In the genomic region with DNA sequence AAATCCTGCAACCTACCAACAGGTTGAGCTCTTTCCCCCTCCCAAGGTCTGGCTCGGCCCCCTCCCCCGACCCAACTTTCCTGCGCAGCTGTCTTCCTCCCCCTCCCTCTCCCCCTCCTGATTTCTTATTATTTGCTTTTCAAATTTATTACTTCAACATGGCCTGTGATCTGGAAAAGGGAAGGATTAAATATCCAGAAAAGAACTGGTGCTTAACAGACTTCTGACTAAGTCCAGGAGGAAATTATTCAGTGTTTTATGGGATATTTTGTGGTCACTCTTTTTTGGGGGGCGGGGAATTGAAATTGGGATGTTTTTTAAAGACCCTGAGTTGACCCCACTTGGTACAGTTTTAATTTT, we compare ENCODE assay signal across 8 cellular contexts. TPM values are rescaled to one million over a fixed set of nuclear protein-coding genes. Genes with fewer than 3 reads are reported as not detected.
A peak's percentile ranks its signal among the peaks of the same experiment; 100 is the strongest.
DNase-seq lines count a peak whose midpoint lies in the region; ATAC-seq, FAIRE-seq and TF ChIP-seq lines count a peak whose summit lies in the region.

No MANE protein-coding gene starts in this region.

- peaks cover 31% of the 10 kb centered on the region for H3K4me1 Mint-ChIP-seq in HFFc6 (ENCODE audit: low read depth)

- no peak for FAIRE-seq in GM12878 (lab: Jason Lieb, UNC)

- CTCF ChIA-PET in A673 (lab: Charles Lee) (interaction anchor here (1.0 kb wide), 1 partner anchor 341 kb away, joined by 5 read pairs; no protein-coding TSS in a partner anchor), GM12878 (lab: Yijun Ruan, JAX) (interaction anchor here (0.6 to 3.2 kb wide), 10 partner anchors 30 to 1345 kb away, joined by 3 to 26 read pairs (median 3); no protein-coding TSS in a partner anchor)

- no peaks in the 10 kb centered on the region for H3K9me3 Mint-ChIP-seq in HFFc6

- H3K4me1 ChIP-seq in A673 (ENCODE audit: insufficient read depth, low read length, poor library complexity, severe bottlenecking) (peaks cover 41% of the 10 kb centered on the region), GM12878 (ENCODE audit: control insufficient read depth, insufficient read depth, low read length) (peaks cover 14% of the 10 kb centered on the region), lung (ENCODE audit: control insufficient read depth in 2 of 2, insufficient read depth in 2 of 2, low read length in 2 of 2) (peaks cover 0 to 3% of the 10 kb centered on the region in 2 donors), uterus (peaks cover 0 to 4% of the 10 kb centered on the region in 2 donors)

- H3K4me2 ChIP-seq in GM12878 (ENCODE audit: control insufficient read depth, insufficient read depth): peak overlapping the region; percentile 94

- H4K20me1 ChIP-seq in GM12878 (ENCODE audit: control insufficient read depth, insufficient read depth): no peaks in the 10 kb centered on the region

- H3K9me3 ChIP-seq in A673 (ENCODE audit: low read depth, low read length, poor library complexity, severe bottlenecking) (no peaks in the 10 kb centered on the region), GM12878 (replicated peaks; ENCODE audit: control insufficient read depth, insufficient read depth, low read length) (no peaks in the 10 kb centered on the region; the same call in 1 of the 3 replicates), lung (ENCODE audit: control insufficient read depth in 2 of 2, insufficient read depth in 1 of 2, low read length in 1 of 2) (no peaks in the 10 kb centered on the region), uterus (no peaks in the 10 kb centered on the region)

- TF ChIP-seq POLR2A in GM12878 (IDR thresholded peaks at IDR 0.05; ENCODE audit: low read depth, low read length) (no peak), uterus (IDR thresholded peaks at IDR 0.05) (no peak)

- BruUV-seq in A673 (replicated peaks; lab: Mats Ljungman, UMichigan) (no TSS peak), GM12878 (replicated peaks; lab: Mats Ljungman, UMichigan) (no TSS peak)

- H3K27ac Mint-ChIP-seq in HFFc6: peak overlapping the region; percentile 86

- POLR2A ChIA-PET in A673 (lab: Charles Lee; ENCODE audit: low non-redundant PET) (interaction anchor here (0.6 kb wide), 1 partner anchor 33 kb away, joined by 3 read pairs; no protein-coding TSS in a partner anchor), GM12878 (lab: Charles Lee) (interaction anchor here (1.1 to 1.7 kb wide), 2 partner anchors 21 to 84 kb away, joined by 4 read pairs; no protein-coding TSS in a partner anchor)

- no peak for TF ChIP-seq EP300 in GM12878 (IDR thresholded peaks at IDR 0.05; ENCODE audit: borderline replicate concordance in 1 of 2, control insufficient read depth in 1 of 2, low read depth in 2 of 2, low read length in 2 of 2)

- no peak for ATAC-seq in GM12878
- no peak for ATAC-seq in lung (ENCODE audit: insufficient read depth, low FRiP score)
- no peak for ATAC-seq in HG02884 (IDR thresholded peaks at IDR 0.05; ENCODE audit: unreplicated experiment)

- H3K27ac ChIP-seq in A673 (ENCODE audit: low read depth, low read length, poor library complexity, severe bottlenecking) (peak overlapping the region; percentile 85), GM12878 (ENCODE audit: control insufficient read depth, insufficient read depth) (peak overlapping the region; percentile 96), lung (ENCODE audit: low read depth in 1 of 2, low read length in 1 of 2) (peak overlapping the region; percentile 63 to 89), uterus (peak overlapping the region; percentile 98 to 100)

- RAD21 ChIA-PET in GM12878 (lab: Charles Lee; ENCODE audit: unreplicated experiment): interaction anchor here (0.5 to 7.0 kb wide), 10 partner anchors 18 to 343 kb away, joined by 3 to 68 read pairs (median 4); no protein-coding TSS in a partner anchor

- TF ChIP-seq CTCF in A673 (conservative IDR thresholded peaks at IDR 0.05; ENCODE audit: low read depth, low read length) (no peak), HFFc6 (IDR thresholded peaks at IDR 0.05) (no peak), GM12878 (IDR thresholded peaks at IDR 0.05 in 2 of 3, conservative IDR thresholded peaks at IDR 0.05 in 1 of 3; ENCODE audit: control insufficient read depth in 2 of 3, extremely low read depth in 1 of 3, insufficient read depth in 1 of 3, low read depth in 3 of 3, low read length in 3 of 3) (no peak), lung (IDR thresholded peaks at IDR 0.05; ENCODE audit: control extremely low read depth, extremely low read depth) (no peak), uterus (IDR thresholded peaks at IDR 0.05) (no peak)

- no peak for TF ChIP-seq RAD21 in GM12878 (IDR thresholded peaks at IDR 0.05; ENCODE audit: insufficient read depth, low read depth, low read length)

- no peak overlapping the region for H2AFZ ChIP-seq in GM12878 (ENCODE audit: control insufficient read depth, low read depth, low read length)

- peaks cover 23% of the 10 kb centered on the region for H3K36me3 Mint-ChIP-seq in HFFc6 (ENCODE audit: low read depth)

- peak overlapping the region; percentile 93 for H3K4me3 Mint-ChIP-seq in HFFc6

- in situ Hi-C loops in GM12878 (cut with MboI): loop anchor here (5.0 kb wide), 2 partner anchors 38 to 143 kb away; no protein-coding TSS in a partner anchor

- peaks cover 2% of the 10 kb centered on the region for H3K27me3 Mint-ChIP-seq in HFFc6 (ENCODE audit: insufficient read depth)

- SMC1A ChIA-PET in GM12878 (lab: Charles Lee; ENCODE audit: uncharacterized antibody, unreplicated experiment): interaction anchor here (0.6 to 5.4 kb wide), 8 partner anchors 34 to 341 kb away, joined by 3 to 31 read pairs (median 4); no protein-coding TSS in a partner anchor

- intact Hi-C loops in A673 (cut with micrococcal nuclease; ENCODE audit: unreplicated experiment) (loop anchor here (1.0 to 10.0 kb wide), 6 partner anchors 33 to 1087 kb away; no protein-coding TSS in a partner anchor), GM12878 (cut with micrococcal nuclease; ENCODE audit: unreplicated experiment) (loop anchor here (1.0 kb wide), 5 partner anchors 39 to 134 kb away; no protein-coding TSS in a partner anchor), uterus (cut with DNase I; ENCODE audit: low total_unique reads) (loop anchor here (10.0 kb wide), 1 partner anchor 121 kb away; no protein-coding TSS in a partner anchor)

- H3K79me2 ChIP-seq in GM12878 (ENCODE audit: control insufficient read depth, insufficient read depth, low read length): peaks cover 77% of the 10 kb centered on the region

- 0% methylated on average over 1 of the region's 4 CpGs for WGBS in GM12878 (ENCODE audit: insufficient coverage, insufficient replicate concordance, low lambda C conversion rate, missing lambda C conversion rate)
- WGBS in lung, 2 donors: 13 to 14% methylated on average over 4 of the region's 4 CpGs

- no peaks in the 10 kb centered on the region for H3K36me3 ChIP-seq in A673 (ENCODE audit: insufficient read depth, low read length, poor library complexity, severe bottlenecking)
- 0 out of 4 replicates have a peak, but pooled peaks cover 0 to 2% of the 10 kb centered on the region in 2 experiments for H3K36me3 ChIP-seq in GM12878 (ENCODE audit: control insufficient read depth in 2 of 2, insufficient read depth in 2 of 2, low read length in 1 of 2)
- H3K36me3 ChIP-seq in lung (ENCODE audit: control insufficient read depth in 2 of 2, insufficient read depth in 2 of 2, low read length in 2 of 2): no peaks in the 10 kb centered on the region
- H3K36me3 ChIP-seq in uterus: no peaks in the 10 kb centered on the region

- H3K9ac ChIP-seq in GM12878 (ENCODE audit: control insufficient read depth, insufficient read depth, low read length): no peak overlapping the region; the same call in 1 of the 2 replicates

- DNase-seq in A673 (ENCODE audit: low spot score): peak; percentile 59
- no peak for DNase-seq in HFFc6
- no peak for DNase-seq in GM12878 (ENCODE audit: low read depth, low spot score)
- DNase-seq in lung (ENCODE audit: low spot score): no peak
- no peak for DNase-seq in uterus
- no peak for DNase-seq in mesenteric fat pad (ENCODE audit: low spot score)
- no peak for DNase-seq in dermis blood vessel endothelial cell

- H3K4me3 ChIP-seq in A673 (ENCODE audit: low read depth, low read length, poor library complexity, severe bottlenecking): peak overlapping the region; percentile 68
- H3K4me3 ChIP-seq in GM12878: peak overlapping the region; percentile 85
- H3K4me3 ChIP-seq in lung: no peak overlapping the region
- H3K4me3 ChIP-seq in uterus: peak overlapping the region; percentile 75 to 83

- H3K27me3 ChIP-seq in A673 (replicated peaks; ENCODE audit: insufficient read depth, low read depth, low read length, poor library complexity) (no peaks in the 10 kb centered on the region), GM12878 (replicated peaks in 1 of 2; ENCODE audit: control insufficient read depth in 2 of 2, insufficient read depth in 2 of 2, low read length in 1 of 2) (no peaks in the 10 kb centered on the region), lung (ENCODE audit: control insufficient read depth, insufficient read depth) (no peaks in the 10 kb centered on the region), uterus (no peaks in the 10 kb centered on the region)

RNA-seq across cellular contexts. Expression of a gene that starts 2.5 kb away (rescaled TPM):
- total RNA-seq in A673 (2021): 29.0 and 29.7 TPM in 2 replicates
- total RNA-seq in HFFc6 (2021; fragmentation: NEBNext Ultra II Directional; extraction: Animal tissue kit (Norgen Biotek cat#: 25700)): 100 to 1,000 TPM; 102 to 142 (median 131) TPM
- 7.5 and 9.3 TPM in 2 replicates for total RNA-seq in GM12878 (2013; cell fraction: nucleolus; rRNA removed)
- total RNA-seq in GM12878 (2014; rRNA removed): 5.8 and 6.9 TPM in 2 replicates
- total RNA-seq in GM12878 (2014; rRNA removed; fragmentation: Illumina TruSeq; extraction: Trizol): 6.4 and 7.1 TPM in 2 replicates
- 7.4 and 7.5 TPM in 2 replicates for total RNA-seq in GM12878 (2021)
- 6.7 TPM for polyA plus RNA-seq in GM12878 (2011; ENCODE audit: low read depth)
- polyA plus RNA-seq in GM12878 (2011; rRNA removed): 2.4 and 2.8 TPM in 2 replicates
- 2.0 and 2.3 TPM in 2 replicates for polyA plus RNA-seq in GM12878 (2011; cell fraction: cytosol; rRNA removed)
- 3.7 and 5.0 TPM in 2 replicates for polyA plus RNA-seq in GM12878 (2011; cell fraction: nucleus; rRNA removed)
- polyA plus RNA-seq in GM12878 (2012): 11.6 and 12.8 TPM in 2 replicates
- polyA plus RNA-seq in GM12878 (2014; fragmentation: Illumina TruSeq; extraction: Trizol): 3.7 and 4.1 TPM in 2 replicates
- 1 to 10 TPM; 3.4 to 8.5 TPM for polyA plus RNA-seq in GM12878 (2014; fragmentation: Nextera tagmentation; extraction: Ambion mirVana)
- polyA plus RNA-seq in GM12878 (2014; rRNA removed): 2.7 and 3.2 TPM in 2 replicates
- polyA plus RNA-seq in GM12878 (2016; fragmentation: Nextera tagmentation; extraction: Ambion mirVana): 1 to 10 TPM; 6.7 to 7.1 TPM
- 14.8 and 17.5 TPM in 2 replicates for polyA minus RNA-seq in GM12878 (2011; rRNA and poly(A)+ RNA removed)
- polyA minus RNA-seq in GM12878 (2011; cell fraction: cytosol; rRNA and poly(A)+ RNA removed): 2.5 and 3.7 TPM in 2 replicates
- polyA minus RNA-seq in GM12878 (2011; cell fraction: nucleus; rRNA and poly(A)+ RNA removed): 16.8 and 33.0 TPM in 2 replicates
- total RNA-seq in lung: 10 to 100 TPM; 31.0 to 95.3 TPM
- polyA plus RNA-seq in lung: 10 to 100 TPM in 1 of 2 donors, 1 to 10 TPM in 1; 7.8 to 13.1 TPM
- total RNA-seq in uterus: 10 to 100 TPM; 38.7 to 64.1 (median 56.6) TPM
- 126 TPM for total RNA-seq in mesenteric fat pad
- total RNA-seq in dermis blood vessel endothelial cell: 14.0 and 16.1 TPM in 2 replicates
